ENCODE assay signal across 1 cellular context in the genomic region with DNA sequence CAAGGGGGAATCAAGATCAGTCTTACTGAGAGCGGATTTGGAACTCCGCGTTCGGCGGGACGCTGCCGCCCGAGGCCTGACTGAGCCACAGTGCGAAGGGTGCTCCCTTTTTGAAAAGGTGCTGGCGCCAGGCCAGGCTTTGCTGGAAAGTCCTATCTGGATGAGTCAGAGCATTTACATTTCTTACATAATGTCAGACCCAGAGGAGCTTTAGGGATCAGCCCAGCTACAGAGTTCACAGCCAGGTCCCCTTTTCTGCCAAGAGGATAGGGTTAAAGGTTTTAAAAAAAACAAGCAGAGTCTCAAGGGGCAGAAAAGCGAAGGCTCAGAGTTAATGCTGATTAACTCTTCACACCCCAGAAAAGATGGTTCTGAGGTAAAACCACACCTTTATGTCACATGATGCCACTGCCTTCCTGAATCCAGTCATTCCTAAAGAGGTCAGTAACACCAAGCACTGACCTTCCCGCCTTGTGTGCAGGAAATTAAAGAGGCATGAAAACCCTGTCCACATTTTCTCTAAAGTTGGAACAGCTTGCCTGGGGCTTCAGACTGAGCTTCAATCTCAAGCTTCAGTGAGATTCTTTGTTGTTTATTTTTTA.
TF ChIP-seq lines count a peak whose summit lies in the region.

No MANE protein-coding gene starts in this region.

TF ChIP-seq in HepG2, 621 proteins besides CTCF, POLR2A, EP300 and RAD21 (continued from another document and continues in another):
- TF ChIP-seq, protein P1, sequence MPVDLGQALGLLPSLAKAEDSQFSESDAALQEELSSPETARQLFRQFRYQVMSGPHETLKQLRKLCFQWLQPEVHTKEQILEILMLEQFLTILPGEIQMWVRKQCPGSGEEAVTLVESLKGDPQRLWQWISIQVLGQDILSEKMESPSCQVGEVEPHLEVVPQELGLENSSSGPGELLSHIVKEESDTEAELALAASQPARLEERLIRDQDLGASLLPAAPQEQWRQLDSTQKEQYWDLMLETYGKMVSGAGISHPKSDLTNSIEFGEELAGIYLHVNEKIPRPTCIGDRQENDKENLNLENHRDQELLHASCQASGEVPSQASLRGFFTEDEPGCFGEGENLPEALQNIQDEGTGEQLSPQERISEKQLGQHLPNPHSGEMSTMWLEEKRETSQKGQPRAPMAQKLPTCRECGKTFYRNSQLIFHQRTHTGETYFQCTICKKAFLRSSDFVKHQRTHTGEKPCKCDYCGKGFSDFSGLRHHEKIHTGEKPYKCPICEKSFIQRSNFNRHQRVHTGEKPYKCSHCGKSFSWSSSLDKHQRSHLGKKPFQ (CRISPR knock-in tag; IDR thresholded peaks at IDR 0.05; ENCODE audit: insufficient replicate concordance), result no peak
- no peak for TF ChIP-seq ZNF333 (CRISPR knock-in tag; IDR thresholded peaks at IDR 0.05; ENCODE audit: borderline replicate concordance)
- TF ChIP-seq ZNF549 (CRISPR knock-in tag; IDR thresholded peaks at IDR 0.05), result no peak
- TF ChIP-seq, protein P2, sequence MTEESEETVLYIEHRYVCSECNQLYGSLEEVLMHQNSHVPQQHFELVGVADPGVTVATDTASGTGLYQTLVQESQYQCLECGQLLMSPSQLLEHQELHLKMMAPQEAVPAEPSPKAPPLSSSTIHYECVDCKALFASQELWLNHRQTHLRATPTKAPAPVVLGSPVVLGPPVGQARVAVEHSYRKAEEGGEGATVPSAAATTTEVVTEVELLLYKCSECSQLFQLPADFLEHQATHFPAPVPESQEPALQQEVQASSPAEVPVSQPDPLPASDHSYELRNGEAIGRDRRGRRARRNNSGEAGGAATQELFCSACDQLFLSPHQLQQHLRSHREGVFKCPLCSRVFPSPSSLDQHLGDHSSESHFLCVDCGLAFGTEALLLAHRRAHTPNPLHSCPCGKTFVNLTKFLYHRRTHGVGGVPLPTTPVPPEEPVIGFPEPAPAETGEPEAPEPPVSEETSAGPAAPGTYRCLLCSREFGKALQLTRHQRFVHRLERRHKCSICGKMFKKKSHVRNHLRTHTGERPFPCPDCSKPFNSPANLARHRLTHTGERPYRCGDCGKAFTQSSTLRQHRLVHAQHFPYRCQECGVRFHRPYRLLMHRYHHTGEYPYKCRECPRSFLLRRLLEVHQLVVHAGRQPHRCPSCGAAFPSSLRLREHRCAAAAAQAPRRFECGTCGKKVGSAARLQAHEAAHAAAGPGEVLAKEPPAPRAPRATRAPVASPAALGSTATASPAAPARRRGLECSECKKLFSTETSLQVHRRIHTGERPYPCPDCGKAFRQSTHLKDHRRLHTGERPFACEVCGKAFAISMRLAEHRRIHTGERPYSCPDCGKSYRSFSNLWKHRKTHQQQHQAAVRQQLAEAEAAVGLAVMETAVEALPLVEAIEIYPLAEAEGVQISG (CRISPR knock-in tag; IDR thresholded peaks at IDR 0.05), result peak; percentile 29; the same call in 1 of the 2 replicates
- TF ChIP-seq ZNF446 (CRISPR knock-in tag; IDR thresholded peaks at IDR 0.05), result no peak
- no peak for TF ChIP-seq RBAK (CRISPR knock-in tag; IDR thresholded peaks at IDR 0.05)
- TF ChIP-seq, protein P3, sequence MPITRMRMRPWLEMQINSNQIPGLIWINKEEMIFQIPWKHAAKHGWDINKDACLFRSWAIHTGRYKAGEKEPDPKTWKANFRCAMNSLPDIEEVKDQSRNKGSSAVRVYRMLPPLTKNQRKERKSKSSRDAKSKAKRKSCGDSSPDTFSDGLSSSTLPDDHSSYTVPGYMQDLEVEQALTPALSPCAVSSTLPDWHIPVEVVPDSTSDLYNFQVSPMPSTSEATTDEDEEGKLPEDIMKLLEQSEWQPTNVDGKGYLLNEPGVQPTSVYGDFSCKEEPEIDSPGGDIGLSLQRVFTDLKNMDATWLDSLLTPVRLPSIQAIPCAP (CRISPR knock-in tag; IDR thresholded peaks at IDR 0.05; ENCODE audit: low read depth), result no peak
- TF ChIP-seq, protein P4, sequence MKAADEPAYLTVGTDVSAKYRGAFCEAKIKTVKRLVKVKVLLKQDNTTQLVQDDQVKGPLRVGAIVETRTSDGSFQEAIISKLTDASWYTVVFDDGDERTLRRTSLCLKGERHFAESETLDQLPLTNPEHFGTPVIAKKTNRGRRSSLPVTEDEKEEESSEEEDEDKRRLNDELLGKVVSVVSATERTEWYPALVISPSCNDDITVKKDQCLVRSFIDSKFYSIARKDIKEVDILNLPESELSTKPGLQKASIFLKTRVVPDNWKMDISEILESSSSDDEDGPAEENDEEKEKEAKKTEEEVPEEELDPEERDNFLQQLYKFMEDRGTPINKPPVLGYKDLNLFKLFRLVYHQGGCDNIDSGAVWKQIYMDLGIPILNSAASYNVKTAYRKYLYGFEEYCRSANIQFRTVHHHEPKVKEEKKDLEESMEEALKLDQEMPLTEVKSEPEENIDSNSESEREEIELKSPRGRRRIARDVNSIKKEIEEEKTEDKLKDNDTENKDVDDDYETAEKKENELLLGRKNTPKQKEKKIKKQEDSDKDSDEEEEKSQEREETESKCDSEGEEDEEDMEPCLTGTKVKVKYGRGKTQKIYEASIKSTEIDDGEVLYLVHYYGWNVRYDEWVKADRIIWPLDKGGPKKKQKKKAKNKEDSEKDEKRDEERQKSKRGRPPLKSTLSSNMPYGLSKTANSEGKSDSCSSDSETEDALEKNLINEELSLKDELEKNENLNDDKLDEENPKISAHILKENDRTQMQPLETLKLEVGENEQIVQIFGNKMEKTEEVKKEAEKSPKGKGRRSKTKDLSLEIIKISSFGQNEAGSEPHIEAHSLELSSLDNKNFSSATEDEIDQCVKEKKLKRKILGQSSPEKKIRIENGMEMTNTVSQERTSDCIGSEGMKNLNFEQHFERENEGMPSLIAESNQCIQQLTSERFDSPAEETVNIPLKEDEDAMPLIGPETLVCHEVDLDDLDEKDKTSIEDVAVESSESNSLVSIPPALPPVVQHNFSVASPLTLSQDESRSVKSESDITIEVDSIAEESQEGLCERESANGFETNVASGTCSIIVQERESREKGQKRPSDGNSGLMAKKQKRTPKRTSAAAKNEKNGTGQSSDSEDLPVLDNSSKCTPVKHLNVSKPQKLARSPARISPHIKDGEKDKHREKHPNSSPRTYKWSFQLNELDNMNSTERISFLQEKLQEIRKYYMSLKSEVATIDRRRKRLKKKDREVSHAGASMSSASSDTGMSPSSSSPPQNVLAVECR (CRISPR knock-in tag; IDR thresholded peaks at IDR 0.05; ENCODE audit: borderline replicate concordance), result no peak
- TF ChIP-seq SETDB1 (CRISPR knock-in tag; IDR thresholded peaks at IDR 0.05; ENCODE audit: borderline replicate concordance), result no peak
- TF ChIP-seq, protein P5, sequence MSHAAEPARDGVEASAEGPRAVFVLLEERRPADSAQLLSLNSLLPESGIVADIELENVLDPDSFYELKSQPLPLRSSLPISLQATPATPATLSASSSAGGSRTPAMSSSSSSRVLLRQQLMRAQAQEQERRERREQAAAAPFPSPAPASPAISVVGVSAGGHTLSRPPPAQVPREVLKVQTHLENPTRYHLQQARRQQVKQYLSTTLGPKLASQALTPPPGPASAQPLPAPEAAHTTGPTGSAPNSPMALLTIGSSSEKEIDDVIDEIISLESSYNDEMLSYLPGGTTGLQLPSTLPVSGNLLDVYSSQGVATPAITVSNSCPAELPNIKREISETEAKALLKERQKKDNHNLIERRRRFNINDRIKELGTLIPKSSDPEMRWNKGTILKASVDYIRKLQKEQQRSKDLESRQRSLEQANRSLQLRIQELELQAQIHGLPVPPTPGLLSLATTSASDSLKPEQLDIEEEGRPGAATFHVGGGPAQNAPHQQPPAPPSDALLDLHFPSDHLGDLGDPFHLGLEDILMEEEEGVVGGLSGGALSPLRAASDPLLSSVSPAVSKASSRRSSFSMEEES (CRISPR knock-in tag; IDR thresholded peaks at IDR 0.05), result peak; percentile 67; the same call in 1 of the 2 replicates
- TF ChIP-seq ZFP37 (CRISPR knock-in tag; IDR thresholded peaks at IDR 0.05; ENCODE audit: borderline replicate concordance), result no peak
- TF ChIP-seq, protein P6, sequence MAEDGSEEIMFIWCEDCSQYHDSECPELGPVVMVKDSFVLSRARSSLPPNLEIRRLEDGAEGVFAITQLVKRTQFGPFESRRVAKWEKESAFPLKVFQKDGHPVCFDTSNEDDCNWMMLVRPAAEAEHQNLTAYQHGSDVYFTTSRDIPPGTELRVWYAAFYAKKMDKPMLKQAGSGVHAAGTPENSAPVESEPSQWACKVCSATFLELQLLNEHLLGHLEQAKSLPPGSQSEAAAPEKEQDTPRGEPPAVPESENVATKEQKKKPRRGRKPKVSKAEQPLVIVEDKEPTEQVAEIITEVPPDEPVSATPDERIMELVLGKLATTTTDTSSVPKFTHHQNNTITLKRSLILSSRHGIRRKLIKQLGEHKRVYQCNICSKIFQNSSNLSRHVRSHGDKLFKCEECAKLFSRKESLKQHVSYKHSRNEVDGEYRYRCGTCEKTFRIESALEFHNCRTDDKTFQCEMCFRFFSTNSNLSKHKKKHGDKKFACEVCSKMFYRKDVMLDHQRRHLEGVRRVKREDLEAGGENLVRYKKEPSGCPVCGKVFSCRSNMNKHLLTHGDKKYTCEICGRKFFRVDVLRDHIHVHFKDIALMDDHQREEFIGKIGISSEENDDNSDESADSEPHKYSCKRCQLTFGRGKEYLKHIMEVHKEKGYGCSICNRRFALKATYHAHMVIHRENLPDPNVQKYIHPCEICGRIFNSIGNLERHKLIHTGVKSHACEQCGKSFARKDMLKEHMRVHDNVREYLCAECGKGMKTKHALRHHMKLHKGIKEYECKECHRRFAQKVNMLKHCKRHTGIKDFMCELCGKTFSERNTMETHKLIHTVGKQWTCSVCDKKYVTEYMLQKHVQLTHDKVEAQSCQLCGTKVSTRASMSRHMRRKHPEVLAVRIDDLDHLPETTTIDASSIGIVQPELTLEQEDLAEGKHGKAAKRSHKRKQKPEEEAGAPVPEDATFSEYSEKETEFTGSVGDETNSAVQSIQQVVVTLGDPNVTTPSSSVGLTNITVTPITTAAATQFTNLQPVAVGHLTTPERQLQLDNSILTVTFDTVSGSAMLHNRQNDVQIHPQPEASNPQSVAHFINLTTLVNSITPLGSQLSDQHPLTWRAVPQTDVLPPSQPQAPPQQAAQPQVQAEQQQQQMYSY (CRISPR knock-in tag; IDR thresholded peaks at IDR 0.05), result 0 out of 2 replicates have a peak, but pooled peaks have one; percentile 18
- TF ChIP-seq PAX8 (CRISPR knock-in tag; IDR thresholded peaks at IDR 0.05; ENCODE audit: borderline replicate concordance), result no peak
- TF ChIP-seq RXRB (CRISPR knock-in tag; IDR thresholded peaks at IDR 0.05; ENCODE audit: borderline replicate concordance), result peak; percentile 85
- TF ChIP-seq KDM5A (IDR thresholded peaks at IDR 0.05; ENCODE audit: borderline replicate concordance, low read length), result no peak
- no peak for TF ChIP-seq SNRNP70 (IDR thresholded peaks at IDR 0.05; ENCODE audit: low read depth, low read length)
- TF ChIP-seq, protein P7, sequence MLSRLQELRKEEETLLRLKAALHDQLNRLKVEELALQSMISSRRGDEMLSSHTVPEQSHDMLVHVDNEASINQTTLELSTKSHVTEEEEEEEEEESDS (CRISPR knock-in tag; IDR thresholded peaks at IDR 0.05; ENCODE audit: borderline replicate concordance), result no peak
- no peak for TF ChIP-seq ARID2 (CRISPR knock-in tag; IDR thresholded peaks at IDR 0.05; ENCODE audit: borderline replicate concordance)
- no peak for TF ChIP-seq STAG1 (CRISPR knock-in tag; IDR thresholded peaks at IDR 0.05)
- TF ChIP-seq, protein P8, sequence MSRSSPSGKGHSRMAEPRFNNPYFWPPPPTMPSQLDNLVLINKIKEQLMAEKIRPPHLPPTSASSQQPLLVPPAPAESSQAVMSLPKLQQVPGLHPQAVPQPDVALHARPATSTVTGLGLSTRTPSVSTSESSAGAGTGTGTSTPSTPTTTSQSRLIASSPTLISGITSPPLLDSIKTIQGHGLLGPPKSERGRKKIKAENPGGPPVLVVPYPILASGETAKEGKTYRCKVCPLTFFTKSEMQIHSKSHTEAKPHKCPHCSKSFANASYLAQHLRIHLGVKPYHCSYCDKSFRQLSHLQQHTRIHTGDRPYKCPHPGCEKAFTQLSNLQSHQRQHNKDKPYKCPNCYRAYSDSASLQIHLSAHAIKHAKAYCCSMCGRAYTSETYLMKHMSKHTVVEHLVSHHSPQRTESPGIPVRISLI (CRISPR knock-in tag; IDR thresholded peaks at IDR 0.05; ENCODE audit: borderline replicate concordance), result peak; percentile 15; the same call in 1 of the 2 replicates
- TF ChIP-seq, protein P9, sequence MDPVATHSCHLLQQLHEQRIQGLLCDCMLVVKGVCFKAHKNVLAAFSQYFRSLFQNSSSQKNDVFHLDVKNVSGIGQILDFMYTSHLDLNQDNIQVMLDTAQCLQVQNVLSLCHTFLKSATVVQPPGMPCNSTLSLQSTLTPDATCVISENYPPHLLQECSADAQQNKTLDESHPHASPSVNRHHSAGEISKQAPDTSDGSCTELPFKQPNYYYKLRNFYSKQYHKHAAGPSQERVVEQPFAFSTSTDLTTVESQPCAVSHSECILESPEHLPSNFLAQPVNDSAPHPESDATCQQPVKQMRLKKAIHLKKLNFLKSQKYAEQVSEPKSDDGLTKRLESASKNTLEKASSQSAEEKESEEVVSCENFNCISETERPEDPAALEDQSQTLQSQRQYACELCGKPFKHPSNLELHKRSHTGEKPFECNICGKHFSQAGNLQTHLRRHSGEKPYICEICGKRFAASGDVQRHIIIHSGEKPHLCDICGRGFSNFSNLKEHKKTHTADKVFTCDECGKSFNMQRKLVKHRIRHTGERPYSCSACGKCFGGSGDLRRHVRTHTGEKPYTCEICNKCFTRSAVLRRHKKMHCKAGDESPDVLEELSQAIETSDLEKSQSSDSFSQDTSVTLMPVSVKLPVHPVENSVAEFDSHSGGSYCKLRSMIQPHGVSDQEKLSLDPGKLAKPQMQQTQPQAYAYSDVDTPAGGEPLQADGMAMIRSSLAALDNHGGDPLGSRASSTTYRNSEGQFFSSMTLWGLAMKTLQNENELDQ (CRISPR knock-in tag; IDR thresholded peaks at IDR 0.05; ENCODE audit: borderline replicate concordance), result no peak
- TF ChIP-seq, protein P10, sequence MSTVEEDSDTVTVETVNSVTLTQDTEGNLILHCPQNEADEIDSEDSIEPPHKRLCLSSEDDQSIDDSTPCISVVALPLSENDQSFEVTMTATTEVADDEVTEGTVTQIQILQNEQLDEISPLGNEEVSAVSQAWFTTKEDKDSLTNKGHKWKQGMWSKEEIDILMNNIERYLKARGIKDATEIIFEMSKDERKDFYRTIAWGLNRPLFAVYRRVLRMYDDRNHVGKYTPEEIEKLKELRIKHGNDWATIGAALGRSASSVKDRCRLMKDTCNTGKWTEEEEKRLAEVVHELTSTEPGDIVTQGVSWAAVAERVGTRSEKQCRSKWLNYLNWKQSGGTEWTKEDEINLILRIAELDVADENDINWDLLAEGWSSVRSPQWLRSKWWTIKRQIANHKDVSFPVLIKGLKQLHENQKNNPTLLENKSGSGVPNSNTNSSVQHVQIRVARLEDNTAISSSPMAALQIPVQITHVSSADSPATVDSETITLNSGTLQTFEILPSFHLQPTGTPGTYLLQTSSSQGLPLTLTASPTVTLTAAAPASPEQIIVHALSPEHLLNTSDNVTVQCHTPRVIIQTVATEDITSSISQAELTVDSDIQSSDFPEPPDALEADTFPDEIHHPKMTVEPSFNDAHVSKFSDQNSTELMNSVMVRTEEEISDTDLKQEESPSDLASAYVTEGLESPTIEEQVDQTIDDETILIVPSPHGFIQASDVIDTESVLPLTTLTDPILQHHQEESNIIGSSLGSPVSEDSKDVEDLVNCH (CRISPR knock-in tag; IDR thresholded peaks at IDR 0.05), result no peak
- peak; percentile 73 for TF ChIP-seq HDAC2 (CRISPR knock-in tag; IDR thresholded peaks at IDR 0.05)
- no peak for TF ChIP-seq THYN1 (CRISPR knock-in tag; IDR thresholded peaks at IDR 0.05; ENCODE audit: borderline replicate concordance, low read depth)
- TF ChIP-seq ERF (CRISPR knock-in tag; IDR thresholded peaks at IDR 0.05), result 0 out of 2 replicates have a peak, but pooled peaks have one; percentile 35
- TF ChIP-seq, protein P11, sequence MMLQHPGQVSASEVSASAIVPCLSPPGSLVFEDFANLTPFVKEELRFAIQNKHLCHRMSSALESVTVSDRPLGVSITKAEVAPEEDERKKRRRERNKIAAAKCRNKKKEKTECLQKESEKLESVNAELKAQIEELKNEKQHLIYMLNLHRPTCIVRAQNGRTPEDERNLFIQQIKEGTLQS (CRISPR knock-in tag; IDR thresholded peaks at IDR 0.05), result peak; percentile 91
- TF ChIP-seq ZNF747 (CRISPR knock-in tag; IDR thresholded peaks at IDR 0.05; ENCODE audit: borderline replicate concordance), result no peak
